ENCODE assay signal across 2 cellular contexts in genomic region chr7:89003619-89003956, GRCh38.
TF ChIP-seq lines count a peak whose summit lies in the region.

No MANE protein-coding gene starts in this region.

TF ChIP-seq in GM12878, 131 proteins besides CTCF, POLR2A, EP300 and RAD21 (continued from another document and continues in another):
- no peak for TF ChIP-seq ZNF592 (IDR thresholded peaks at IDR 0.05)
- no peak for TF ChIP-seq NR2C2 (IDR thresholded peaks at IDR 0.05; ENCODE audit: borderline replicate concordance, control insufficient read depth, insufficient read length, low read depth)
- peak; percentile 22; the same call in 1 of the 2 replicates for TF ChIP-seq RELB (IDR thresholded peaks at IDR 0.05; ENCODE audit: low read depth)
- TF ChIP-seq CREB1 (IDR thresholded peaks at IDR 0.05; ENCODE audit: low read depth), result no peak
- peak; percentile 88 for TF ChIP-seq MTA2 (IDR thresholded peaks at IDR 0.05; ENCODE audit: low read depth)
- peak; percentile 74 for TF ChIP-seq SPI1 (IDR thresholded peaks at IDR 0.05; ENCODE audit: borderline replicate concordance, insufficient read depth, low read depth, low read length)
- no peak for TF ChIP-seq CBX3 (IDR thresholded peaks at IDR 0.05; ENCODE audit: borderline replicate concordance, low read depth)
- no peak for TF ChIP-seq NRF1 (conservative IDR thresholded peaks at IDR 0.05; ENCODE audit: low read depth, low read length)
- no peak for TF ChIP-seq RBBP5 (conservative IDR thresholded peaks at IDR 0.05)
- TF ChIP-seq HSF1 (IDR thresholded peaks at IDR 0.05; ENCODE audit: low read depth, low read length), result no peak
- TF ChIP-seq E2F8 (IDR thresholded peaks at IDR 0.05; ENCODE audit: low read depth, partially characterized antibody), result no peak
- TF ChIP-seq FOS (IDR thresholded peaks at IDR 0.05; ENCODE audit: borderline replicate concordance, extremely low read depth, insufficient read length), result no peak
- TF ChIP-seq USF1 (IDR thresholded peaks at IDR 0.05; ENCODE audit: borderline replicate concordance, extremely low read length, insufficient read depth, low read depth, low read length), result no peak
- no peak for TF ChIP-seq TBL1XR1 (IDR thresholded peaks at IDR 0.05; ENCODE audit: low read depth, low read length)
- no peak for TF ChIP-seq KLF5 (IDR thresholded peaks at IDR 0.05; ENCODE audit: partially characterized antibody)
- peak in 1 of 2 experiments; percentile 32; a peak in 1 of 4 replicates for TF ChIP-seq IKZF2 (IDR thresholded peaks at IDR 0.05)
- no peak for TF ChIP-seq RB1 (IDR thresholded peaks at IDR 0.05; ENCODE audit: borderline replicate concordance)

TF ChIP-seq in GM23338, 12 proteins besides CTCF, POLR2A, EP300 and RAD21 (continued from another document):
- TF ChIP-seq ZNF462 (CRISPR knock-in tag; IDR thresholded peaks at IDR 0.05) (no peak), STAT1 (IDR thresholded peaks at IDR 0.05; ENCODE audit: unreplicated experiment) (no peak), ZNF331 (CRISPR knock-in tag; IDR thresholded peaks at IDR 0.05; ENCODE audit: low read depth) (no peak), NANOG (IDR thresholded peaks at IDR 0.05; ENCODE audit: borderline replicate concordance) (no peak)
TF ChIP-seq in GM23338: peak in this region for 0.
